ENCODE assay signal across 2 cellular contexts in genomic region chr14:60720391-60720790, GRCh38.
TF ChIP-seq lines count a peak whose summit lies in the region.

No MANE protein-coding gene starts in this region.

TF ChIP-seq in HEK293, 187 proteins besides CTCF, POLR2A, EP300 and RAD21 (continued from another document):
- TF ChIP-seq, protein P1, sequence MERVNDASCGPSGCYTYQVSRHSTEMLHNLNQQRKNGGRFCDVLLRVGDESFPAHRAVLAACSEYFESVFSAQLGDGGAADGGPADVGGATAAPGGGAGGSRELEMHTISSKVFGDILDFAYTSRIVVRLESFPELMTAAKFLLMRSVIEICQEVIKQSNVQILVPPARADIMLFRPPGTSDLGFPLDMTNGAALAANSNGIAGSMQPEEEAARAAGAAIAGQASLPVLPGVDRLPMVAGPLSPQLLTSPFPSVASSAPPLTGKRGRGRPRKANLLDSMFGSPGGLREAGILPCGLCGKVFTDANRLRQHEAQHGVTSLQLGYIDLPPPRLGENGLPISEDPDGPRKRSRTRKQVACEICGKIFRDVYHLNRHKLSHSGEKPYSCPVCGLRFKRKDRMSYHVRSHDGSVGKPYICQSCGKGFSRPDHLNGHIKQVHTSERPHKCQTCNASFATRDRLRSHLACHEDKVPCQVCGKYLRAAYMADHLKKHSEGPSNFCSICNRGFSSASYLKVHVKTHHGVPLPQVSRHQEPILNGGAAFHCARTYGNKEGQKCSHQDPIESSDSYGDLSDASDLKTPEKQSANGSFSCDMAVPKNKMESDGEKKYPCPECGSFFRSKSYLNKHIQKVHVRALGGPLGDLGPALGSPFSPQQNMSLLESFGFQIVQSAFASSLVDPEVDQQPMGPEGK (tag by site-specific recombination; IDR thresholded peaks at IDR 0.05): no peak
- TF ChIP-seq ZNF529 (tag by site-specific recombination; IDR thresholded peaks at IDR 0.05; ENCODE audit: insufficient replicate concordance) (no peak), GFI1B (tag by site-specific recombination; IDR thresholded peaks at IDR 0.05) (0 out of 2 replicates have a peak, but pooled peaks have one; percentile 14), PRDM6 (tag by site-specific recombination; IDR thresholded peaks at IDR 0.05) (0 out of 2 replicates have a peak, but pooled peaks have one; percentile 34), KLF9 (tag by site-specific recombination; IDR thresholded peaks at IDR 0.05; ENCODE audit: low read depth) (no peak)

TF ChIP-seq in WTC11, 78 proteins besides CTCF, POLR2A, EP300 and RAD21 (continued from another document):
- no peak for TF ChIP-seq AR (CRISPR knock-in tag; IDR thresholded peaks at IDR 0.05)
- no peak for TF ChIP-seq GTF2I (CRISPR knock-in tag; conservative IDR thresholded peaks at IDR 0.05)
- no peak for TF ChIP-seq CBFB (CRISPR knock-in tag; IDR thresholded peaks at IDR 0.05; ENCODE audit: low read depth)
- TF ChIP-seq, protein P2, sequence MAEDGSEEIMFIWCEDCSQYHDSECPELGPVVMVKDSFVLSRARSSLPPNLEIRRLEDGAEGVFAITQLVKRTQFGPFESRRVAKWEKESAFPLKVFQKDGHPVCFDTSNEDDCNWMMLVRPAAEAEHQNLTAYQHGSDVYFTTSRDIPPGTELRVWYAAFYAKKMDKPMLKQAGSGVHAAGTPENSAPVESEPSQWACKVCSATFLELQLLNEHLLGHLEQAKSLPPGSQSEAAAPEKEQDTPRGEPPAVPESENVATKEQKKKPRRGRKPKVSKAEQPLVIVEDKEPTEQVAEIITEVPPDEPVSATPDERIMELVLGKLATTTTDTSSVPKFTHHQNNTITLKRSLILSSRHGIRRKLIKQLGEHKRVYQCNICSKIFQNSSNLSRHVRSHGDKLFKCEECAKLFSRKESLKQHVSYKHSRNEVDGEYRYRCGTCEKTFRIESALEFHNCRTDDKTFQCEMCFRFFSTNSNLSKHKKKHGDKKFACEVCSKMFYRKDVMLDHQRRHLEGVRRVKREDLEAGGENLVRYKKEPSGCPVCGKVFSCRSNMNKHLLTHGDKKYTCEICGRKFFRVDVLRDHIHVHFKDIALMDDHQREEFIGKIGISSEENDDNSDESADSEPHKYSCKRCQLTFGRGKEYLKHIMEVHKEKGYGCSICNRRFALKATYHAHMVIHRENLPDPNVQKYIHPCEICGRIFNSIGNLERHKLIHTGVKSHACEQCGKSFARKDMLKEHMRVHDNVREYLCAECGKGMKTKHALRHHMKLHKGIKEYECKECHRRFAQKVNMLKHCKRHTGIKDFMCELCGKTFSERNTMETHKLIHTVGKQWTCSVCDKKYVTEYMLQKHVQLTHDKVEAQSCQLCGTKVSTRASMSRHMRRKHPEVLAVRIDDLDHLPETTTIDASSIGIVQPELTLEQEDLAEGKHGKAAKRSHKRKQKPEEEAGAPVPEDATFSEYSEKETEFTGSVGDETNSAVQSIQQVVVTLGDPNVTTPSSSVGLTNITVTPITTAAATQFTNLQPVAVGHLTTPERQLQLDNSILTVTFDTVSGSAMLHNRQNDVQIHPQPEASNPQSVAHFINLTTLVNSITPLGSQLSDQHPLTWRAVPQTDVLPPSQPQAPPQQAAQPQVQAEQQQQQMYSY (CRISPR knock-in tag; IDR thresholded peaks at IDR 0.05): no peak
- TF ChIP-seq ZNF671 (CRISPR knock-in tag; IDR thresholded peaks at IDR 0.05): no peak
- TF ChIP-seq, protein P3, sequence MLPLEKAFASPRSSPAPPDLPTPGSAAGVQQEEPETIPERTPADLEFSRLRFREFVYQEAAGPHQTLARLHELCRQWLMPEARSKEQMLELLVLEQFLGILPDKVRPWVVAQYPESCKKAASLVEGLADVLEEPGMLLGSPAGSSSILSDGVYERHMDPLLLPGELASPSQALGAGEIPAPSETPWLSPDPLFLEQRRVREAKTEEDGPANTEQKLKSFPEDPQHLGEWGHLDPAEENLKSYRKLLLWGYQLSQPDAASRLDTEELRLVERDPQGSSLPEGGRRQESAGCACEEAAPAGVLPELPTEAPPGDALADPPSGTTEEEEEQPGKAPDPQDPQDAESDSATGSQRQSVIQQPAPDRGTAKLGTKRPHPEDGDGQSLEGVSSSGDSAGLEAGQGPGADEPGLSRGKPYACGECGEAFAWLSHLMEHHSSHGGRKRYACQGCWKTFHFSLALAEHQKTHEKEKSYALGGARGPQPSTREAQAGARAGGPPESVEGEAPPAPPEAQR (CRISPR knock-in tag; IDR thresholded peaks at IDR 0.05): no peak
- TF ChIP-seq, protein P4, sequence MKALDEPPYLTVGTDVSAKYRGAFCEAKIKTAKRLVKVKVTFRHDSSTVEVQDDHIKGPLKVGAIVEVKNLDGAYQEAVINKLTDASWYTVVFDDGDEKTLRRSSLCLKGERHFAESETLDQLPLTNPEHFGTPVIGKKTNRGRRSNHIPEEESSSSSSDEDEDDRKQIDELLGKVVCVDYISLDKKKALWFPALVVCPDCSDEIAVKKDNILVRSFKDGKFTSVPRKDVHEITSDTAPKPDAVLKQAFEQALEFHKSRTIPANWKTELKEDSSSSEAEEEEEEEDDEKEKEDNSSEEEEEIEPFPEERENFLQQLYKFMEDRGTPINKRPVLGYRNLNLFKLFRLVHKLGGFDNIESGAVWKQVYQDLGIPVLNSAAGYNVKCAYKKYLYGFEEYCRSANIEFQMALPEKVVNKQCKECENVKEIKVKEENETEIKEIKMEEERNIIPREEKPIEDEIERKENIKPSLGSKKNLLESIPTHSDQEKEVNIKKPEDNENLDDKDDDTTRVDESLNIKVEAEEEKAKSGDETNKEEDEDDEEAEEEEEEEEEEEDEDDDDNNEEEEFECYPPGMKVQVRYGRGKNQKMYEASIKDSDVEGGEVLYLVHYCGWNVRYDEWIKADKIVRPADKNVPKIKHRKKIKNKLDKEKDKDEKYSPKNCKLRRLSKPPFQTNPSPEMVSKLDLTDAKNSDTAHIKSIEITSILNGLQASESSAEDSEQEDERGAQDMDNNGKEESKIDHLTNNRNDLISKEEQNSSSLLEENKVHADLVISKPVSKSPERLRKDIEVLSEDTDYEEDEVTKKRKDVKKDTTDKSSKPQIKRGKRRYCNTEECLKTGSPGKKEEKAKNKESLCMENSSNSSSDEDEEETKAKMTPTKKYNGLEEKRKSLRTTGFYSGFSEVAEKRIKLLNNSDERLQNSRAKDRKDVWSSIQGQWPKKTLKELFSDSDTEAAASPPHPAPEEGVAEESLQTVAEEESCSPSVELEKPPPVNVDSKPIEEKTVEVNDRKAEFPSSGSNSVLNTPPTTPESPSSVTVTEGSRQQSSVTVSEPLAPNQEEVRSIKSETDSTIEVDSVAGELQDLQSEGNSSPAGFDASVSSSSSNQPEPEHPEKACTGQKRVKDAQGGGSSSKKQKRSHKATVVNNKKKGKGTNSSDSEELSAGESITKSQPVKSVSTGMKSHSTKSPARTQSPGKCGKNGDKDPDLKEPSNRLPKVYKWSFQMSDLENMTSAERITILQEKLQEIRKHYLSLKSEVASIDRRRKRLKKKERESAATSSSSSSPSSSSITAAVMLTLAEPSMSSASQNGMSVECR (CRISPR knock-in tag; IDR thresholded peaks at IDR 0.05; ENCODE audit: borderline replicate concordance): no peak
- TF ChIP-seq FOXJ3 (CRISPR knock-in tag; IDR thresholded peaks at IDR 0.05; ENCODE audit: borderline replicate concordance): no peak
- no peak for TF ChIP-seq E2F4 (CRISPR knock-in tag; IDR thresholded peaks at IDR 0.05; ENCODE audit: borderline replicate concordance, low read depth)
- no peak for TF ChIP-seq GABPB1 (CRISPR knock-in tag; IDR thresholded peaks at IDR 0.05)
- no peak for TF ChIP-seq ZNF512 (CRISPR knock-in tag; IDR thresholded peaks at IDR 0.05; ENCODE audit: borderline replicate concordance)
- TF ChIP-seq, protein P5, sequence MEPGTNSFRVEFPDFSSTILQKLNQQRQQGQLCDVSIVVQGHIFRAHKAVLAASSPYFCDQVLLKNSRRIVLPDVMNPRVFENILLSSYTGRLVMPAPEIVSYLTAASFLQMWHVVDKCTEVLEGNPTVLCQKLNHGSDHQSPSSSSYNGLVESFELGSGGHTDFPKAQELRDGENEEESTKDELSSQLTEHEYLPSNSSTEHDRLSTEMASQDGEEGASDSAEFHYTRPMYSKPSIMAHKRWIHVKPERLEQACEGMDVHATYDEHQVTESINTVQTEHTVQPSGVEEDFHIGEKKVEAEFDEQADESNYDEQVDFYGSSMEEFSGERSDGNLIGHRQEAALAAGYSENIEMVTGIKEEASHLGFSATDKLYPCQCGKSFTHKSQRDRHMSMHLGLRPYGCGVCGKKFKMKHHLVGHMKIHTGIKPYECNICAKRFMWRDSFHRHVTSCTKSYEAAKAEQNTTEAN (CRISPR knock-in tag; IDR thresholded peaks at IDR 0.05): no peak
- no peak for TF ChIP-seq NR3C1 (CRISPR knock-in tag; conservative IDR thresholded peaks at IDR 0.05; ENCODE audit: low read depth)
- no peak for TF ChIP-seq TEAD4 (CRISPR knock-in tag; IDR thresholded peaks at IDR 0.05)
- TF ChIP-seq ESRRA (CRISPR knock-in tag; IDR thresholded peaks at IDR 0.05; ENCODE audit: borderline replicate concordance): no peak
- no peak for TF ChIP-seq NFATC4 (CRISPR knock-in tag; IDR thresholded peaks at IDR 0.05)
- no peak for TF ChIP-seq NR2C2 (CRISPR knock-in tag; IDR thresholded peaks at IDR 0.05)
- no peak for TF ChIP-seq JAZF1 (CRISPR knock-in tag; IDR thresholded peaks at IDR 0.05)
